ENCODE assay signal across 12 cellular contexts in genomic region chr11:76671626-76672309, GRCh38. TPM values are rescaled to one million over a fixed set of nuclear protein-coding genes. Genes with fewer than 3 reads are reported as not detected.
DNase-seq lines count a peak whose midpoint lies in the region; ATAC-seq, FAIRE-seq and TF ChIP-seq lines count a peak whose summit lies in the region.
"Had no signal": no experiment of that assay in that cellular context is flagged by ENCODE, and none has a peak within 500 bp of the region (broad histone marks: within the 10 kb centered on the region; RNA-seq: fewer than 3 reads in every experiment).

No MANE protein-coding gene starts in this region.

- no peak for ATAC-seq in CD4-positive, CD25-positive, alpha-beta regulatory T cell (ENCODE audit: low read depth in 2 of 2)
- ATAC-seq in GM18520 (IDR thresholded peaks at IDR 0.05; ENCODE audit: unreplicated experiment): no peak

- intact Hi-C loops in endothelial cell of umbilical vein (cut with micrococcal nuclease): loop anchor here (2.0 to 5.0 kb wide), 3 partner anchors 83 to 289 kb away; partner anchors contain the start of genes EMSY, GVQW3 and THAP12

- BruUV-seq in endothelial cell of umbilical vein (replicated peaks; lab: Mats Ljungman, UMichigan): no TSS peak

- H3K4me2 ChIP-seq in OCI-LY1 (ENCODE audit: low read length) (peak overlapping the region; percentile 67; the same call in 1 of the 2 replicates), endothelial cell of umbilical vein (ENCODE audit: insufficient read depth, low read length) (no peak overlapping the region), parathyroid adenoma (ENCODE audit: low read length) (no peak overlapping the region)

- H3K27ac ChIP-seq in CD4-positive, CD25-positive, alpha-beta regulatory T cell (ENCODE audit: insufficient read depth, low read length, poor library complexity, severe bottlenecking): peak overlapping the region; percentile 79
- H3K27ac ChIP-seq in OCI-LY1 (ENCODE audit: low read depth, low read length, poor library complexity, severe bottlenecking) (peak overlapping the region; percentile 82), endothelial cell of umbilical vein (ENCODE audit: insufficient read depth, low read depth, low read length) (peak overlapping the region; percentile 79), parathyroid adenoma (peak overlapping the region; percentile 36), SJCRH30 (no peak overlapping the region)
- H3K27ac ChIP-seq: HL-60 had no signal

- FAIRE-seq in endothelial cell of umbilical vein (lab: Jason Lieb, UNC): no peak

- H3K9me3 Mint-ChIP-seq in CD4-positive, CD25-positive, alpha-beta regulatory T cell: peaks cover 0 to 1% (median 0%) of the 10 kb centered on the region in 7 donors

- no peaks in the 10 kb centered on the region for H3K9me1 ChIP-seq in endothelial cell of umbilical vein (replicated peaks; ENCODE audit: control insufficient read depth, extremely low read depth, insufficient read depth, low read length)

- H3F3A ChIP-seq in OCI-LY1 (ENCODE audit: insufficient read depth, low read length): no peaks in the 10 kb centered on the region

- H3K36me3 ChIP-seq in CD4-positive, CD25-positive, alpha-beta regulatory T cell (ENCODE audit: control insufficient read depth, insufficient read depth, low read length): no peaks in the 10 kb centered on the region
- H3K36me3 ChIP-seq in OCI-LY1 (ENCODE audit: insufficient read depth, low read length): no peaks in the 10 kb centered on the region
- no peaks in the 10 kb centered on the region for H3K36me3 ChIP-seq in endothelial cell of umbilical vein (ENCODE audit: control insufficient read depth in 2 of 2, extremely low read depth in 1 of 2, insufficient read depth in 2 of 2, low read length in 2 of 2)
- H3K36me3 ChIP-seq in parathyroid adenoma (ENCODE audit: control insufficient read depth, insufficient read depth, low read length): no peaks in the 10 kb centered on the region
- H3K36me3 ChIP-seq in SJCRH30: no peaks in the 10 kb centered on the region

- TF ChIP-seq POLR2A in endothelial cell of umbilical vein (IDR thresholded peaks at IDR 0.05; ENCODE audit: low read depth, low read length): no peak

- TF ChIP-seq CTCF in OCI-LY1 (IDR thresholded peaks at IDR 0.05; ENCODE audit: low read length) (no peak), endothelial cell of umbilical vein (IDR thresholded peaks at IDR 0.05; ENCODE audit: extremely low read depth in 1 of 2, insufficient read depth in 1 of 2, low read depth in 1 of 2, low read length in 2 of 2) (no peak), parathyroid adenoma (IDR thresholded peaks at IDR 0.05) (no peak)

- no peaks in the 10 kb centered on the region for H3K9me2 ChIP-seq in OCI-LY1 (ENCODE audit: low read depth, low read length)

- H3K4me3 ChIP-seq in CD4-positive, CD25-positive, alpha-beta regulatory T cell (ENCODE audit: low read depth, low read length): peak overlapping the region; percentile 65
- H3K4me3 ChIP-seq in OCI-LY1 (ENCODE audit: low read depth, low read length, poor library complexity, severe bottlenecking) (peak overlapping the region; percentile 25), endothelial cell of umbilical vein (replicated peaks in 1 of 3; ENCODE audit: insufficient read depth in 1 of 3, low read depth in 1 of 3, low read length in 3 of 3) (no peak overlapping the region), parathyroid adenoma (ENCODE audit: low read depth, low read length) (no peak overlapping the region), SJCRH30 (no peak overlapping the region)
- H3K4me3 ChIP-seq: lung had no signal

- no peak for DNase-seq in CD4-positive, CD25-positive, alpha-beta regulatory T cell
- DNase-seq in endothelial cell of umbilical vein (ENCODE audit: low read depth, low spot score) (no peak), cerebellar cortex (ENCODE audit: low spot score) (no peak), DMS79 treated with DMSO at 0.1 percent for 48 hours (lab: John Stamatoyannopoulos, UW) (no peak), SJCRH30 (no peak)
- DNase-seq: foreskin melanocyte, NCI-H1048 had no signal

- H3K36me3 Mint-ChIP-seq in CD4-positive, CD25-positive, alpha-beta regulatory T cell: no peaks in the 10 kb centered on the region

- POLR2A ChIA-PET in endothelial cell of umbilical vein (lab: Charles Lee): interaction anchor here (1.3 kb wide), 1 partner anchor 92 kb away, joined by 3 read pairs; no protein-coding TSS in a partner anchor

- H3K27me3 ChIP-seq in CD4-positive, CD25-positive, alpha-beta regulatory T cell (ENCODE audit: control insufficient read depth, insufficient read depth, low read length): no peaks in the 10 kb centered on the region
- no peaks in the 10 kb centered on the region for H3K27me3 ChIP-seq in OCI-LY1 (ENCODE audit: insufficient read depth, low read length)
- H3K27me3 ChIP-seq in endothelial cell of umbilical vein (ENCODE audit: control insufficient read depth in 2 of 2, insufficient read depth in 2 of 2, low read length in 2 of 2): no peaks in the 10 kb centered on the region
- no peaks in the 10 kb centered on the region for H3K27me3 ChIP-seq in parathyroid adenoma (ENCODE audit: control insufficient read depth, insufficient read depth, low read length)
- H3K27me3 ChIP-seq in SJCRH30: no peaks in the 10 kb centered on the region

- CTCF ChIA-PET in endothelial cell of umbilical vein (lab: Charles Lee): interaction anchor here (1.0 to 14.2 kb wide), 9 partner anchors 9 to 127 kb away, joined by 3 to 134 read pairs (median 7); no protein-coding TSS in a partner anchor

- H3K4me1 Mint-ChIP-seq in CD4-positive, CD25-positive, alpha-beta regulatory T cell: peaks cover 11 to 62% (median 47%) of the 10 kb centered on the region in 4 donors

- H3K79me2 ChIP-seq in OCI-LY1 (ENCODE audit: insufficient read depth, low read length): no peaks in the 10 kb centered on the region
- H3K79me2 ChIP-seq in endothelial cell of umbilical vein (ENCODE audit: control insufficient read depth, insufficient read depth, low read length): peaks cover 6% of the 10 kb centered on the region
- no peaks in the 10 kb centered on the region for H3K79me2 ChIP-seq in parathyroid adenoma

- peak overlapping the region; percentile 69 to 98 (median 90) for H3K27ac Mint-ChIP-seq in CD4-positive, CD25-positive, alpha-beta regulatory T cell

- peak overlapping the region; percentile 79 to 94 (median 88) for H3K4me3 Mint-ChIP-seq in CD4-positive, CD25-positive, alpha-beta regulatory T cell

- H4K20me1 ChIP-seq in OCI-LY1 (ENCODE audit: insufficient read depth, low read length) (no peaks in the 10 kb centered on the region), endothelial cell of umbilical vein (replicated peaks; ENCODE audit: control insufficient read depth, extremely low read depth, insufficient read depth, low read length) (no peaks in the 10 kb centered on the region)

- H3K9ac ChIP-seq in OCI-LY1 (ENCODE audit: low read length) (peak overlapping the region; percentile 7; the same call in 1 of the 2 replicates), endothelial cell of umbilical vein (replicated peaks; ENCODE audit: extremely low read depth, insufficient read depth, low read length) (no peak overlapping the region), parathyroid adenoma (no peak overlapping the region)

- no peaks in the 10 kb centered on the region for H3K27me3 Mint-ChIP-seq in CD4-positive, CD25-positive, alpha-beta regulatory T cell

- dilution Hi-C loops in endothelial cell of umbilical vein (cut with MboI; ENCODE audit: extremely low pct_ligation_motif_present, low sequenced_read_pairs): no loop called here

- H3K4me1 ChIP-seq in CD4-positive, CD25-positive, alpha-beta regulatory T cell (ENCODE audit: control insufficient read depth, insufficient read depth, low read length, poor library complexity, severe bottlenecking): peaks cover 64% of the 10 kb centered on the region
- H3K4me1 ChIP-seq in OCI-LY1 (ENCODE audit: insufficient read depth, low read length, severe bottlenecking) (peaks cover 86% of the 10 kb centered on the region), endothelial cell of umbilical vein (ENCODE audit: control insufficient read depth, extremely low read depth, insufficient read depth, low read length) (peaks cover 42% of the 10 kb centered on the region), parathyroid adenoma (no peaks in the 10 kb centered on the region), SJCRH30 (peaks cover 8% of the 10 kb centered on the region)

- H3K9me3 ChIP-seq in CD4-positive, CD25-positive, alpha-beta regulatory T cell (ENCODE audit: control insufficient read depth in 2 of 2, low read length in 2 of 2): no peaks in the 10 kb centered on the region
- H3K9me3 ChIP-seq in OCI-LY1 (ENCODE audit: low read length) (no peaks in the 10 kb centered on the region), endothelial cell of umbilical vein (replicated peaks; ENCODE audit: control insufficient read depth, insufficient read depth, low read length) (no peaks in the 10 kb centered on the region), parathyroid adenoma (ENCODE audit: control insufficient read depth, low read length) (no peaks in the 10 kb centered on the region), SJCRH30 (replicated peaks) (no peaks in the 10 kb centered on the region)

- H2AFZ ChIP-seq in OCI-LY1 (ENCODE audit: low read length) (no peak overlapping the region), endothelial cell of umbilical vein (ENCODE audit: low read depth, low read length) (no peak overlapping the region), parathyroid adenoma (no peak overlapping the region)

TF ChIP-seq in endothelial cell of umbilical vein, 7 proteins besides CTCF, POLR2A, EP300 and RAD21 (continues in another document):
- TF ChIP-seq FOS (IDR thresholded peaks at IDR 0.05; ENCODE audit: borderline replicate concordance, insufficient read depth, low read length) (no peak), JUN (IDR thresholded peaks at IDR 0.05; ENCODE audit: borderline replicate concordance, insufficient read depth, insufficient read length, low read depth) (no peak), MYC (IDR thresholded peaks at IDR 0.05; ENCODE audit: low read depth, low read length) (no peak), GATA2 (IDR thresholded peaks at IDR 0.05; ENCODE audit: insufficient read depth, insufficient read length, low read depth, low read length) (no peak), POLR2AphosphoS5 (IDR thresholded peaks at IDR 0.05; ENCODE audit: insufficient read depth, low read depth, low read length) (no peak), EZH2 (IDR thresholded peaks at IDR 0.05; ENCODE audit: borderline replicate concordance, low read depth, low read length, severe bottlenecking) (no peak)

RNA-seq across cellular contexts. Expression of gene LRRC32, which starts 1.2 kb away (rescaled TPM):
- total RNA-seq in CD4-positive, CD25-positive, alpha-beta regulatory T cell: 71.4 TPM
- 1 to 10 TPM; 5.0 to 9.6 (median 5.9) TPM for polyA plus RNA-seq in CD4-positive, CD25-positive, alpha-beta regulatory T cell
- 77.0 and 117 TPM in 2 replicates for total RNA-seq in endothelial cell of umbilical vein
- polyA plus RNA-seq in endothelial cell of umbilical vein: 70.2 and 77.2 TPM in 2 replicates
- polyA plus RNA-seq in endothelial cell of umbilical vein (2011; cell fraction: cytosol; rRNA removed): 57.4 and 58.8 TPM in 2 replicates
- 42.3 and 50.8 TPM in 2 replicates for polyA plus RNA-seq in endothelial cell of umbilical vein (2011; cell fraction: nucleus; rRNA removed)
- polyA plus RNA-seq in endothelial cell of umbilical vein (2012): 60.8 and 95.7 TPM in 2 replicates
- 72.1 and 79.5 TPM in 2 replicates for polyA minus RNA-seq in endothelial cell of umbilical vein
- 0.31 TPM for polyA minus RNA-seq in endothelial cell of umbilical vein (2011; cell fraction: cytosol; rRNA and poly(A)+ RNA removed)
- polyA minus RNA-seq in endothelial cell of umbilical vein (2011; cell fraction: nucleus; rRNA and poly(A)+ RNA removed): 17.6 and 21.6 TPM in 2 replicates
- 0.15 and 0.30 TPM in 2 replicates for total RNA-seq in SJCRH30 (2014; rRNA removed; shearing (Covaris generic))

Comparison
In these comparisons a context has a peak if more than half of its experiments do, and no peak if none do; other contexts are left out.
1. H3K4me3 ChIP-seq: peak in CD4-positive, CD25-positive, alpha-beta regulatory T cell (single experiment) and OCI-LY1 (single experiment); none in endothelial cell of umbilical vein (0 of 3), parathyroid adenoma (single experiment) and SJCRH30 (single experiment).
2. RNA of gene LRRC32, which starts 1.2 kb away (total RNA-seq): 77.0 to 117 TPM in endothelial cell of umbilical vein and 71.4 TPM in CD4-positive, CD25-positive, alpha-beta regulatory T cell (single experiment); 0.15 to 0.30 TPM in SJCRH30; every median in the first group is over 10 times any median in the second.